ENCODE assay signal across 1 cellular context in the genomic region with DNA sequence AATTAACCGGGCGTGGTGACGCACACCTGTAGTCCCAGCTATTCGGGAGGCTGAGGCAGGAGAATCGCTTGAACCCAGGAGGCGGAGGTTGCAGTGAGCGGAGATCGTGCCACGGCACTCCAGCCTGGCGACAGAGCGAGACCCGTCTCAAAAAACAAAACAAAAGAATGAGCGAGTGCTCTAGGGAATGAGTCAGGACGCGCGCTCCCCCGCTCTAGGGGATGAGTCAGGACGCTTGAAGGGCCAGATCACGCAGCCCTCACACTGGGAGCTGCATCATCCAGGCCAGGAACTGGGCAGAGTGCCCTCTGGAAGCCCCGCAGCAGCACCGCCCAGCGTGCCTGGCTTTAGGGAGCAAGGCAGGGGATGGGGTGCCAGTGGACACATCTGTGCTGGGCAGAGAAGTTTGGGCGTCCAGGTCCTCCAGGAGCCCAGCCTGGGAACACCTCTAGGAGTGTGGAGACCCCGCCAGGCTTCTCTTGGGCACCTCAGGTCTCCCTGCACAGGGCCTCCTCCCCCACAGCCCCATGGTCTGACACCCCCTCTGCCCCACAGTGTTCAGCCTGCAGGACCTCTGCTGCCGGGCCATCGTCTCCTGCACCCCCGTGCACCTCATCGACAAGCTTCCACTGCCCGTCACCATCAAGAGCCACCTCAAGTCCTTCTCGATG.
TF ChIP-seq lines count a peak whose summit lies in the region.

No MANE protein-coding gene starts in this region.

TF ChIP-seq in HCT116, 20 proteins besides CTCF, POLR2A, EP300 and RAD21 (continued from another document):
- TF ChIP-seq ZBTB33 (IDR thresholded peaks at IDR 0.05; ENCODE audit: extremely low read depth, insufficient replicate concordance, low read length): no peak
- no peak for TF ChIP-seq ELF1 (IDR thresholded peaks at IDR 0.05; ENCODE audit: borderline replicate concordance, low read depth)
- no peak for TF ChIP-seq SRF (IDR thresholded peaks at IDR 0.05; ENCODE audit: low read depth)
- TF ChIP-seq EZH2phosphoT487 (IDR thresholded peaks at IDR 0.05; ENCODE audit: borderline replicate concordance): no peak
- TF ChIP-seq, protein P1, sequence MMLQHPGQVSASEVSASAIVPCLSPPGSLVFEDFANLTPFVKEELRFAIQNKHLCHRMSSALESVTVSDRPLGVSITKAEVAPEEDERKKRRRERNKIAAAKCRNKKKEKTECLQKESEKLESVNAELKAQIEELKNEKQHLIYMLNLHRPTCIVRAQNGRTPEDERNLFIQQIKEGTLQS (IDR thresholded peaks at IDR 0.05): no peak
- TF ChIP-seq EGR1 (IDR thresholded peaks at IDR 0.05; ENCODE audit: low read depth): peak; percentile 60
- TF ChIP-seq POLR2AphosphoS5 (IDR thresholded peaks at IDR 0.05; ENCODE audit: low read depth, low read length): peak; percentile 44; the same call in 1 of the 2 replicates
- TF ChIP-seq YY1 (IDR thresholded peaks at IDR 0.05; ENCODE audit: extremely low read depth, insufficient replicate concordance, low read depth, low read length): no peak
- TF ChIP-seq FOSL1 (IDR thresholded peaks at IDR 0.05; ENCODE audit: low read depth): peak; percentile 81
- TF ChIP-seq EZH2 (IDR thresholded peaks at IDR 0.05): no peak
